In the genomic region with DNA sequence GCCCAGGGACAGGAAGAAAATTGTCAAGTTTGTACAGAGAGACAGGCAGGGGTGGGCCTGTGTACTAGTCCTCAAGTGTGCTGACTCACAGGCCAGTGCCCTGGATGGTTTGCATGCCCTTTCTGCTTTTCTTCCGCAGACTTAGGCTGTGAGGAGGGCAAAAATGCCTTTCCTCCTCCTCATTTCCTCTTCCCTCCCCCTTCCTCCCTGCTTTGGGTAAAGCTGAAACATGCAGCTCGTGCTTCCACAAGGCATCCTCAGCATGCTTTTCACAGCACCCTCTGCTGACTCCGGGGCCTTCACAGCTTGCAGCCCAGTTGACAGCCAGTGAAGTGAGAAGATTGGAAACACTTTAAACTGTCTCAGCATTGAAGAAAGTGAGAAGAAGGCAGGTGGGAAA, we compare ENCODE assay signal across 9 cellular contexts.
A peak's percentile ranks its signal among the peaks of the same experiment; 100 is the strongest.
DNase-seq lines count a peak whose midpoint lies in the region; ATAC-seq and TF ChIP-seq lines count a peak whose summit lies in the region.
"Had no signal": no experiment of that assay in that cellular context is flagged by ENCODE, and none has a peak within 500 bp of the region (broad histone marks: within the 10 kb centered on the region; RNA-seq: fewer than 3 reads in every experiment).

No MANE protein-coding gene starts in this region.

- H3K4me1 ChIP-seq in left lung, result peaks cover 3% of the 10 kb centered on the region in 2 donors

- H3K27me3 ChIP-seq in MG63 (no peaks in the 10 kb centered on the region), left lung (no peaks in the 10 kb centered on the region)

- ATAC-seq in left lung (peak; percentile 95), GM19467 (IDR thresholded peaks at IDR 0.05; ENCODE audit: unreplicated experiment) (no peak)

- DNase-seq in AG04449 (ENCODE audit: low read depth, low spot score) (peak; percentile 91), MG63 (peak; percentile 97), dedifferentiated amniotic fluid mesenchymal stem cell (ENCODE audit: extremely low spot score) (peak; percentile 74), left lung (peak; percentile 45 to 46), activated gamma-delta T cell (lab: John Stamatoyannopoulos, UW) (no peak), cerebellum (ENCODE audit: low spot score) (no peak), Kasumi-1 (lab: John Stamatoyannopoulos, UW) (no peak)

- no peaks in the 10 kb centered on the region for H3K36me3 ChIP-seq in MG63
- H3K36me3 ChIP-seq in left lung, result no peaks in the 10 kb centered on the region

- POLR2A ChIA-PET in AG04449 (lab: Yijun Ruan, JAX), result no interaction called here

- H3K9me3 ChIP-seq in MG63, result no peaks in the 10 kb centered on the region
- no peaks in the 10 kb centered on the region for H3K9me3 ChIP-seq in left lung

- TF ChIP-seq CTCF in AG04449 (IDR thresholded peaks at IDR 0.05; ENCODE audit: insufficient read depth, low read length, missing control alignments), result peak; percentile 82
- TF ChIP-seq CTCF in left lung (IDR thresholded peaks at IDR 0.05), result no peak

- peak overlapping the region; percentile 19 to 20 for H3K27ac ChIP-seq in left lung
- H3K27ac ChIP-seq: KMS-11 had no signal

- no peak overlapping the region for H3K4me3 ChIP-seq in AG04449 (ENCODE audit: low read depth, low read length)
- no peak overlapping the region for H3K4me3 ChIP-seq in MG63
- no peak overlapping the region for H3K4me3 ChIP-seq in left lung

- intact Hi-C loops in left lung (cut with DNase I), result no loop called here

- CTCF ChIA-PET in AG04449 (lab: Yijun Ruan, JAX), result interaction anchor here (1.0 to 2.8 kb wide), 4 partner anchors 9 to 335 kb away, joined by 3 to 8 read pairs (median 6); no protein-coding TSS in a partner anchor

Comparison
In these comparisons a context has a peak if more than half of its experiments do, and no peak if none do; other contexts are left out.
1. DNase-seq: peak in AG04449 (single experiment), MG63 (single experiment), dedifferentiated amniotic fluid mesenchymal stem cell (single experiment) and left lung (2 of 2); none in activated gamma-delta T cell (single experiment), cerebellum (single experiment) and Kasumi-1 (0 of 2).